Comparison of ENCODE assay signal across 10 cellular contexts in the genomic region with DNA sequence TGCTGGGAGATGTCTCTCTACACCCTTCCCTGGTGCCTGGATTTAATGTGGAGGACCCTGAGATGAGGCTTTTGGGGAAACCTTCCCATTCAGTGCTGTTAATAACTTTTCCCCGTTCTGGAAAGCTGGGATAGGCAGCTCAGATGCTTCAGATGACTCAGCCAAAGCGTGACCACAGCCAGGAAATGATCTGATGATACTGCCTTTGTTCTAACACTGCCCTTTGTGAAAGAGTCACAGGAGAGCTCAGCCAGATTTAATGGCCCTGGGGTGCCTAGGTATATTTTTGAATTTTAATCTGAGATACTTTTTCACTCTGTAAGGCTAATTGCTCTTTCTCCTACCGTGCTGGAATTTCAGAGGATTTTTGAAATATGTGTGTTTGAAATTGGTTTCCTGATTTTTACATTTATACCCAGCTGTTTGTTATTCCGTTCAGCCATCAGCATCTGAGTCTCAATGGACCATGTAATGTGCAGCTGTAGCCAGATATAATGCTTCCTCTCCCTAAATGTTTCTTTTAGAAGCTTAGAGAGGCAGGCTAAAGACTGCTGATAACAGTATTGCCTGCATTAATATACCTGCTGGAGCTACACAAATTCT. TPM values are rescaled to one million over a fixed set of nuclear protein-coding genes. Genes with fewer than 3 reads are reported as not detected.
DNase-seq lines count a peak whose midpoint lies in the region; ATAC-seq and TF ChIP-seq lines count a peak whose summit lies in the region.
"Had no signal": no experiment of that assay in that cellular context is flagged by ENCODE, and none has a peak within 500 bp of the region (broad histone marks: within the 10 kb centered on the region; RNA-seq: fewer than 3 reads in every experiment).

No MANE protein-coding gene starts in this region.

- no peaks in the 10 kb centered on the region for H3K27me3 ChIP-seq in heart left ventricle

- TF ChIP-seq POLR2A in heart left ventricle (IDR thresholded peaks at IDR 0.05): no peak

- intact Hi-C loops in heart left ventricle (cut with DNase I): loop anchor here in 3 of 10 donors (5.0 to 10.0 kb wide), 3 partner anchors 132 to 801 kb away; no protein-coding TSS in a partner anchor
- intact Hi-C loops in posterior vena cava (cut with DNase I): no loop called here
- intact Hi-C loops in Calu3 (cut with micrococcal nuclease; ENCODE audit: unreplicated experiment): no loop called here

- ATAC-seq in heart left ventricle: peak; percentile 73 to 93 (median 91)
- ATAC-seq in activated naive CD8-positive, alpha-beta T cell treated with anti-CD3 and anti-CD28 coated beads, Interleukin-2, amount 50 U/mL, for 24 hours: no peak

- H3K36me3 ChIP-seq in heart left ventricle: no peaks in the 10 kb centered on the region

- no peak overlapping the region for H3K27ac Mint-ChIP-seq in Calu3 (ENCODE audit: unreplicated experiment)
- H3K27ac Mint-ChIP-seq in activated naive CD8-positive, alpha-beta T cell treated with anti-CD3 and anti-CD28 coated beads, Interleukin-2, amount 50 U/mL, for 24 hours: no peak overlapping the region

- WGBS in heart left ventricle, 4 donors: 24 to 33% (median 28%) methylated on average over 4 of the region's 4 CpGs

- H3K9me3 ChIP-seq in heart left ventricle: no peaks in the 10 kb centered on the region

- no peak for TF ChIP-seq CTCF in heart left ventricle (IDR thresholded peaks at IDR 0.05)
- no peak for TF ChIP-seq CTCF in Calu3 (IDR thresholded peaks at IDR 0.05; ENCODE audit: unreplicated experiment)

- H3K4me1 Mint-ChIP-seq in Calu3 (ENCODE audit: low read depth, unreplicated experiment): no peaks in the 10 kb centered on the region
- H3K4me1 Mint-ChIP-seq in activated naive CD8-positive, alpha-beta T cell treated with anti-CD3 and anti-CD28 coated beads, Interleukin-2, amount 50 U/mL, for 24 hours: no peaks in the 10 kb centered on the region

- H3K4me3 Mint-ChIP-seq in Calu3 (ENCODE audit: low read depth, unreplicated experiment): no peak overlapping the region
- no peak overlapping the region for H3K4me3 Mint-ChIP-seq in activated naive CD8-positive, alpha-beta T cell treated with anti-CD3 and anti-CD28 coated beads, Interleukin-2, amount 50 U/mL, for 24 hours

- H3K27ac ChIP-seq in heart left ventricle: peak overlapping the region in 11 of 12 donors; percentile 50 to 88 (median 68)

- BruUV-seq in Calu3 (replicated peaks; lab: Mats Ljungman, UMichigan): no TSS peak

- CTCF ChIA-PET in Calu3 (lab: Charles Lee): interaction anchor here (0.7 kb wide), 1 partner anchor 1693 kb away, joined by 3 read pairs; no protein-coding TSS in a partner anchor

- no peaks in the 10 kb centered on the region for H3K36me3 Mint-ChIP-seq in Calu3 (ENCODE audit: insufficient read depth, unreplicated experiment)
- H3K36me3 Mint-ChIP-seq in activated naive CD8-positive, alpha-beta T cell treated with anti-CD3 and anti-CD28 coated beads, Interleukin-2, amount 50 U/mL, for 24 hours (ENCODE audit: low read depth): no peaks in the 10 kb centered on the region

- no peaks in the 10 kb centered on the region for H3K27me3 Mint-ChIP-seq in Calu3 (ENCODE audit: unreplicated experiment)
- H3K27me3 Mint-ChIP-seq in activated naive CD8-positive, alpha-beta T cell treated with anti-CD3 and anti-CD28 coated beads, Interleukin-2, amount 50 U/mL, for 24 hours: peaks cover 9% of the 10 kb centered on the region

- peaks cover 7 to 56% (median 30%) of the 10 kb centered on the region in 12 donors for H3K4me1 ChIP-seq in heart left ventricle

- H3K9me3 Mint-ChIP-seq in Calu3 (ENCODE audit: low read depth, unreplicated experiment): peaks cover 6% of the 10 kb centered on the region
- H3K9me3 Mint-ChIP-seq in activated naive CD8-positive, alpha-beta T cell treated with anti-CD3 and anti-CD28 coated beads, Interleukin-2, amount 50 U/mL, for 24 hours: no peaks in the 10 kb centered on the region

- no peak overlapping the region for H3K4me3 ChIP-seq in heart left ventricle

- DNase-seq in HCEC 1CT: peak; percentile 70
- DNase-seq in amniotic epithelial cell (ENCODE audit: low read depth): peak; percentile 71
- DNase-seq in heart left ventricle: peak in 3 of 5 donors; percentile 47 to 80 (median 56)
- peak; percentile 75 for DNase-seq in renal cortical epithelial cell (ENCODE audit: low read depth)
- DNase-seq in posterior vena cava (ENCODE audit: low spot score): no peak
- DNase-seq in Calu3: no peak
- DNase-seq in activated naive CD8-positive, alpha-beta T cell treated with anti-CD3 and anti-CD28 coated beads, Interleukin-2, amount 50 U/mL, for 24 hours: no peak
- DNase-seq in NCI-H1105 treated with DMSO at 0.1 percent for 48 hours (lab: John Stamatoyannopoulos, UW): no peak
- DNase-seq: erythroblast; stimulated activated CD4-positive, alpha-beta T cell treated with anti-CD3 and anti-CD28 coated beads, Interleukin-4, amount 100 ng/mL, for 1 hour had no signal

RNA-seq across cellular contexts. Expression of gene CELF2, which starts 17.7 kb away (rescaled TPM):
- total RNA-seq in heart left ventricle: 100 to 1,000 TPM in 1 of 9 donors, 10 to 100 TPM in 8; 61.2 to 103 (median 73.3) TPM
- polyA plus RNA-seq in heart left ventricle: 10 to 100 TPM; 14.2 to 33.3 TPM
- total RNA-seq in renal cortical epithelial cell: 4.0 and 6.4 TPM in 2 replicates
- 10 to 100 TPM; 70.6 to 80.6 TPM for total RNA-seq in posterior vena cava
- not detected in 2 replicates for total RNA-seq in Calu3 (2022)

Comparison
In these comparisons a context has a peak if more than half of its experiments do, and no peak if none do; other contexts are left out.
1. DNase-seq: peak in HCEC 1CT (single experiment), amniotic epithelial cell (single experiment), heart left ventricle (3 of 5) and renal cortical epithelial cell (single experiment); none in posterior vena cava (single experiment), Calu3 (single experiment), activated naive CD8-positive, alpha-beta T cell treated with anti-CD3 and anti-CD28 coated beads, Interleukin-2, amount 50 U/mL, for 24 hours (single experiment) and NCI-H1105 treated with DMSO at 0.1 percent for 48 hours (single experiment).